29 cellular contexts compared by ENCODE assay signal in the genomic region with DNA sequence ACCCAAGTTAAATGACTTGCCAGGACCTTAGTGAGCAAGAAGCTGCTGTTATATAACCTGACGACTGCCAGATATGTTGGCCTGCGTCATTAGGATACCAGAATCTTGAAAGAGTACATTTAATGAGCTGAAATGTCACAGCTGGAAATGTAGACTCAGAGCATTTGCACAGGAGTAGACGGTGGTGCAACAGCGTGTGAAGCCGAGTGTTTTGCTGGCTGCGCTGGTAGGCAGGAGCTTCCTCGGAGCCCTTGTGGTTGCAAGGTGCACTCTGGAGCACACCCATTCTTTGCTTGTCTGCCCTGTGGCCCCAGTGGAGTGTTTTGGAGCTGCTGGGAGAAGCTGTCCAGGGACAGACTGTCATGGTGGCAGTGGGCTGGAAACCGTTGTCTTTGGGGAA.
DNase-seq lines count a peak whose midpoint lies in the region; ATAC-seq and TF ChIP-seq lines count a peak whose summit lies in the region.
"Had no signal": no experiment of that assay in that cellular context is flagged by ENCODE, and none has a peak within 500 bp of the region (broad histone marks: within the 10 kb centered on the region; RNA-seq: fewer than 3 reads in every experiment).

No MANE protein-coding gene starts in this region.

- no peaks in the 10 kb centered on the region for H3K27me3 Mint-ChIP-seq in progenitor cell of endocrine pancreas
- H3K27me3 Mint-ChIP-seq: CD4-positive, CD25-positive, alpha-beta regulatory T cell; IgD-negative memory B cell had no signal

- no peak overlapping the region for H3K4me3 Mint-ChIP-seq in progenitor cell of endocrine pancreas (ENCODE audit: low read depth)
- H3K4me3 Mint-ChIP-seq: CD4-positive, CD25-positive, alpha-beta regulatory T cell; GM23338; IgD-negative memory B cell had no signal

- DNase-seq in Right ventricle myocardium inferior (ENCODE audit: missing footprints), result no peak
- no peak for DNase-seq in left ventricle myocardium inferior
- DNase-seq in left ventricle myocardium superior, result no peak
- no peak for DNase-seq in progenitor cell of endocrine pancreas (ENCODE audit: low spot score, unreplicated experiment)
- DNase-seq in NCI-H1436 treated with DMSO at 0.1 percent for 48 hours (lab: John Stamatoyannopoulos, UW), result no peak
- DNase-seq in DMS153 treated with DMSO at 0.1 percent for 48 hours (lab: John Stamatoyannopoulos, UW; ENCODE audit: unreplicated experiment), result no peak
- no peak for DNase-seq in A172 (ENCODE audit: low spot score)
- DNase-seq: ACHN; BE2C; CD4-positive, CD25-positive, alpha-beta regulatory T cell; DMS53; HCEC 1CT; MM.1S; NCI-H1417; NCI-H1694 treated with DMSO at 0.1 percent for 48 hours; NCI-H2081 treated with DMSO at 0.1 percent for 48 hours; NCI-H2171; NCI-H226; NCI-H510A; NCI-H69; OCI-M1; SK-N-SH had no signal

- H3K4me1 Mint-ChIP-seq in progenitor cell of endocrine pancreas (ENCODE audit: low read depth), result no peaks in the 10 kb centered on the region

- intact Hi-C loops in Right ventricle myocardium inferior (cut with DNase I), result no loop called here
- intact Hi-C loops in left ventricle myocardium inferior (cut with micrococcal nuclease), result no loop called here
- intact Hi-C loops in left ventricle myocardium superior (cut with micrococcal nuclease), result no loop called here

- no peaks in the 10 kb centered on the region for H3K27me3 ChIP-seq in left ventricle myocardium inferior (ENCODE audit: low read depth)
- H3K27me3 ChIP-seq: BE2C, Peyer's patch had no signal

- H3K9me3 Mint-ChIP-seq in progenitor cell of endocrine pancreas (ENCODE audit: low read depth), result no peaks in the 10 kb centered on the region
- H3K9me3 Mint-ChIP-seq: CD4-positive, CD25-positive, alpha-beta regulatory T cell; GM23338; IgD-negative memory B cell had no signal

- H3K4me3 ChIP-seq in left ventricle myocardium inferior, result no peak overlapping the region
- H3K4me3 ChIP-seq: GM23338, Peyer's patch had no signal

- H3K36me3 ChIP-seq in left ventricle myocardium inferior, result peaks cover 20% of the 10 kb centered on the region
- H3K36me3 ChIP-seq: BE2C had no signal

- no peaks in the 10 kb centered on the region for H3K9me3 ChIP-seq in left ventricle myocardium inferior (replicated peaks)
- H3K9me3 ChIP-seq: BE2C, Peyer's patch, SK-N-SH had no signal

- peaks cover 11% of the 10 kb centered on the region for H3K4me1 ChIP-seq in left ventricle myocardium inferior
- H3K4me1 ChIP-seq: BE2C, Peyer's patch had no signal

- H3K27ac ChIP-seq in left ventricle myocardium inferior (replicated peaks), result no peak overlapping the region
- H3K27ac ChIP-seq: 22Rv1, HL-60, KMS-11, Peyer's patch had no signal

- peaks cover 7% of the 10 kb centered on the region for H3K36me3 Mint-ChIP-seq in progenitor cell of endocrine pancreas (ENCODE audit: insufficient read depth)

- TF ChIP-seq CTCF in left ventricle myocardium inferior (IDR thresholded peaks at IDR 0.05; ENCODE audit: borderline replicate concordance) (no peak), progenitor cell of endocrine pancreas (IDR thresholded peaks at IDR 0.05; ENCODE audit: unreplicated experiment) (no peak)

- H3K27ac Mint-ChIP-seq in progenitor cell of endocrine pancreas, result peak overlapping the region; percentile 54
- H3K27ac Mint-ChIP-seq: IgD-negative memory B cell had no signal

- ATAC-seq in Right ventricle myocardium inferior, result peak; percentile 61
- peak; percentile 50 for ATAC-seq in left ventricle myocardium superior
- ATAC-seq in HG02884 (IDR thresholded peaks at IDR 0.05; ENCODE audit: unreplicated experiment), result no peak
- ATAC-seq: GM23338 had no signal
